ENCODE assay signal across 9 cellular contexts in the genomic region with DNA sequence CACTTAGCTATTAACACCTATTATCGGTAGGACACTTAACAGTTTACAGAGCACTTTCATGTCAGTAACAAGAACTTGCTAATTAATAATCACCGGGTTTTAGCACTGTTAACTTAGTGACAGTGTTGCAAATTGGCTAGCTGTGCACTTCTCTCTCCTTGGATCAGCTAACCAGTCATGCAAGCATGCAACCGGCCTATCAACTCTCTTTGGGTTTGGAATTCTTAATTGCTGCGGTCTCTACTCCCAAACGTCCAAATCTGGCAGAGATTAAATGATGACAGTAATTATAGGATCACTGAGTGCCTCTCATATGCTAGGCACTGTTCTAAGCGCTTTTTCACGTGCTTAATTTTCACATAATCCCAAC. TPM values are rescaled to one million over a fixed set of nuclear protein-coding genes. Genes with fewer than 3 reads are reported as not detected.
DNase-seq lines count a peak whose midpoint lies in the region; ATAC-seq and TF ChIP-seq lines count a peak whose summit lies in the region.
"Had no signal": no experiment of that assay in that cellular context is flagged by ENCODE, and none has a peak within 500 bp of the region (broad histone marks: within the 10 kb centered on the region; RNA-seq: fewer than 3 reads in every experiment).

No MANE protein-coding gene starts in this region.

- POLR2A ChIA-PET in activated CD8-positive, alpha-beta T cell treated with anti-CD3 and anti-CD28 coated beads for 36 hours (lab: Charles Lee): interaction anchor here (0.7 kb wide), 1 partner anchor 180 kb away, joined by 3 read pairs; no protein-coding TSS in a partner anchor

- peak overlapping the region; percentile 86 for H3K4me3 ChIP-seq in iPS-15b (ENCODE audit: low read depth, low read length)

- intact Hi-C loops in activated CD8-positive, alpha-beta T cell treated with anti-CD3 and anti-CD28 coated beads for 36 hours (cut with micrococcal nuclease): no loop called here

- peak overlapping the region; percentile 89 for H3K4me3 Mint-ChIP-seq in activated T-cell treated with anti-CD3 and anti-CD28 coated beads, Interleukin-2, amount 50 U/mL, for 24 hours
- peak overlapping the region; percentile 83 for H3K4me3 Mint-ChIP-seq in activated CD8-positive, alpha-beta T cell treated with anti-CD3 and anti-CD28 coated beads for 36 hours

- H3K36me3 ChIP-seq in iPS-15b (ENCODE audit: control insufficient read depth, insufficient read depth, low read length): no peaks in the 10 kb centered on the region

- peak overlapping the region; percentile 64 for H3K27ac ChIP-seq in temporal lobe (ENCODE audit: low read depth, low read length)

- H3K4me1 ChIP-seq in iPS-15b (ENCODE audit: control insufficient read depth, insufficient read depth, low read length): peaks cover 9% of the 10 kb centered on the region

- no peaks in the 10 kb centered on the region for H3K27me3 Mint-ChIP-seq in activated T-cell treated with anti-CD3 and anti-CD28 coated beads, Interleukin-2, amount 50 U/mL, for 24 hours
- H3K27me3 Mint-ChIP-seq in activated CD8-positive, alpha-beta T cell treated with anti-CD3 and anti-CD28 coated beads for 36 hours: peaks cover 2% of the 10 kb centered on the region

- CTCF ChIA-PET in activated CD8-positive, alpha-beta T cell treated with anti-CD3 and anti-CD28 coated beads for 36 hours (lab: Charles Lee): interaction anchor here (0.8 to 1.0 kb wide), 2 partner anchors 8 to 29 kb away, joined by 3 read pairs; no protein-coding TSS in a partner anchor

- no peaks in the 10 kb centered on the region for H3K9me3 Mint-ChIP-seq in activated T-cell treated with anti-CD3 and anti-CD28 coated beads, Interleukin-2, amount 50 U/mL, for 24 hours
- H3K9me3 Mint-ChIP-seq in activated CD8-positive, alpha-beta T cell treated with anti-CD3 and anti-CD28 coated beads for 36 hours: peaks cover 1% of the 10 kb centered on the region

- peaks cover 40% of the 10 kb centered on the region for H3K4me1 Mint-ChIP-seq in activated T-cell treated with anti-CD3 and anti-CD28 coated beads, Interleukin-2, amount 50 U/mL, for 24 hours (ENCODE audit: low read depth)
- peaks cover 34% of the 10 kb centered on the region for H3K4me1 Mint-ChIP-seq in activated CD8-positive, alpha-beta T cell treated with anti-CD3 and anti-CD28 coated beads for 36 hours (ENCODE audit: low read depth)

- H3K9me3 ChIP-seq in iPS-15b (ENCODE audit: control insufficient read depth, insufficient read depth, low read length): no peaks in the 10 kb centered on the region

- no peak for ATAC-seq in activated CD8-positive, alpha-beta T cell treated with anti-CD3 and anti-CD28 coated beads for 36 hours
- ATAC-seq in GM18868 (IDR thresholded peaks at IDR 0.05; ENCODE audit: unreplicated experiment) (no peak), GM21447 (IDR thresholded peaks at IDR 0.05; ENCODE audit: unreplicated experiment) (no peak)

- no peak overlapping the region for H3K9ac ChIP-seq in iPS-15b (ENCODE audit: low read depth, low read length)

- peak overlapping the region; percentile 76 for H3K27ac Mint-ChIP-seq in activated T-cell treated with anti-CD3 and anti-CD28 coated beads, Interleukin-2, amount 50 U/mL, for 24 hours
- no peak overlapping the region for H3K27ac Mint-ChIP-seq in activated CD8-positive, alpha-beta T cell treated with anti-CD3 and anti-CD28 coated beads for 36 hours

- DNase-seq in activated T-cell treated with anti-CD3 and anti-CD28 coated beads, Interleukin-2, amount 50 U/mL, for 24 hours: no peak
- no peak for DNase-seq in activated T-cell treated with anti-CD3 and anti-CD28 coated beads, Interleukin-2, amount 50 U/mL, for 1 hour
- no peak for DNase-seq in activated CD8-positive, alpha-beta T cell treated with anti-CD3 and anti-CD28 coated beads for 36 hours
- no peak for DNase-seq in activated CD4-positive, alpha-beta T cell treated with anti-CD3 and anti-CD28 coated beads, Interleukin-2, amount 50 U/mL, for 1 hour
- DNase-seq: NCI-H1436 treated with DMSO at 0.1 percent for 48 hours had no signal

- TF ChIP-seq CTCF in activated CD8-positive, alpha-beta T cell treated with anti-CD3 and anti-CD28 coated beads for 36 hours (IDR thresholded peaks at IDR 0.05): no peak

- H3K27me3 ChIP-seq in iPS-15b (ENCODE audit: control insufficient read depth, insufficient read depth, low read length): no peaks in the 10 kb centered on the region

- H3K36me3 Mint-ChIP-seq in activated T-cell treated with anti-CD3 and anti-CD28 coated beads, Interleukin-2, amount 50 U/mL, for 24 hours (ENCODE audit: low read depth): peaks cover 15% of the 10 kb centered on the region
- peaks cover 3% of the 10 kb centered on the region for H3K36me3 Mint-ChIP-seq in activated CD8-positive, alpha-beta T cell treated with anti-CD3 and anti-CD28 coated beads for 36 hours (ENCODE audit: low read depth)

RNA-seq across cellular contexts. Expression of a gene that starts 1.2 kb away (rescaled TPM):
- total RNA-seq in activated CD8-positive, alpha-beta T cell treated with anti-CD3 and anti-CD28 coated beads for 36 hours: 10 to 100 TPM; 27.4 to 28.3 TPM
- total RNA-seq in temporal lobe: 16.2 TPM

RNA-seq across cellular contexts. Expression of a gene that starts 25.4 kb away (rescaled TPM):
- total RNA-seq in activated CD8-positive, alpha-beta T cell treated with anti-CD3 and anti-CD28 coated beads for 36 hours: not detected
- not detected for total RNA-seq in temporal lobe

RNA-seq across cellular contexts. Expression of a gene that starts 25.7 kb away (rescaled TPM):
- total RNA-seq in activated CD8-positive, alpha-beta T cell treated with anti-CD3 and anti-CD28 coated beads for 36 hours: 1 to 10 TPM; 1.9 to 2.3 TPM
- total RNA-seq in temporal lobe: 4.4 TPM
